In the genomic region with DNA sequence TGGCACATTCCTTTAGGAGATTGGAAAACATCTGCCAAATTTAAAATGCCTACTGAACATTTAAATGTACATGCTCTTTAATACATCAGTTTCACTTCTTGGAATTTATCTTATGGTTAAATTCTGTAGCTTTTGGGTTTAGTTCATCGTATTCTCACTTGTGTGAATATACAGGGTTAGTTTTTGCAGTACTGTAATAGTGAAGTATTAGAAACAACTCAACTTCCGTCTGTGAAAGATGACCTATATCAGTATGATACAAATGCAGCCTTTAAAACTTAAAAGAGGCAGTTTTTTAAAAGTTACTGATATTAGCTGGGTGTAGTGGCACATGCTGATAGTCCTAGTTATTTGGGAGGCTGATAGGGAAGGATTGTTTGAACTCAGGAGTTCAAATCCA, we compare ENCODE assay signal across 20 cellular contexts. TPM values are rescaled to one million over a fixed set of nuclear protein-coding genes. Genes with fewer than 3 reads are reported as not detected.
DNase-seq lines count a peak whose midpoint lies in the region; ATAC-seq and TF ChIP-seq lines count a peak whose summit lies in the region.
"Had no signal": no experiment of that assay in that cellular context is flagged by ENCODE, and none has a peak within 500 bp of the region (broad histone marks: within the 10 kb centered on the region; RNA-seq: fewer than 3 reads in every experiment).

No MANE protein-coding gene starts in this region.

- H3K79me2 ChIP-seq in H9 (ENCODE audit: insufficient read depth, low read length): no peaks in the 10 kb centered on the region

- H3K27ac Mint-ChIP-seq in activated naive CD4-positive, alpha-beta T cell treated with anti-CD3 and anti-CD28 coated beads, Interleukin-2, amount 10 ng/mL, durations not matched to agents 7 days and 5 days: peak overlapping the region; percentile 24
- H3K27ac Mint-ChIP-seq in activated B cell treated with CpG ODN at 0.5 μM for 24 hours (peak overlapping the region; percentile 1), immature natural killer cell (peak overlapping the region; percentile 29 to 82 (median 65)), H9 (no peak overlapping the region)

- peaks cover 56% of the 10 kb centered on the region for H3K36me3 Mint-ChIP-seq in activated naive CD4-positive, alpha-beta T cell treated with anti-CD3 and anti-CD28 coated beads, Interleukin-2, amount 10 ng/mL, durations not matched to agents 7 days and 5 days
- peaks cover 64% of the 10 kb centered on the region for H3K36me3 Mint-ChIP-seq in activated B cell treated with CpG ODN at 0.5 μM for 24 hours (ENCODE audit: low read depth)
- peaks cover 0 to 15% (median 6%) of the 10 kb centered on the region in 3 donors for H3K36me3 Mint-ChIP-seq in immature natural killer cell
- H3K36me3 Mint-ChIP-seq in H9 (ENCODE audit: insufficient read depth in 1 of 3, low read depth in 3 of 3): peaks cover 11 to 36% (median 22%) of the 10 kb centered on the region in 3 experiments

- H3K23me2 ChIP-seq in H9 (ENCODE audit: insufficient read length, low read depth, low read length, poor library complexity, severe bottlenecking): no peaks in the 10 kb centered on the region

- peaks cover 4% of the 10 kb centered on the region for H3K4me1 ChIP-seq in H9 (ENCODE audit: insufficient read depth, low read length)

- no peak overlapping the region for H2BK20ac ChIP-seq in H9 (ENCODE audit: low read depth, low read length, poor library complexity, severe bottlenecking)

- no peak overlapping the region for H3K18ac ChIP-seq in H9 (ENCODE audit: insufficient read length, low read depth, low read length)

- H2AFZ ChIP-seq in H9 (ENCODE audit: low read length): no peak overlapping the region

- H2AK5ac ChIP-seq in H9 (ENCODE audit: insufficient read length, low read length): no peak overlapping the region

- H4K5ac ChIP-seq in H9 (ENCODE audit: insufficient read length, low read depth, low read length): no peak overlapping the region

- no peak overlapping the region for H2BK15ac ChIP-seq in H9 (ENCODE audit: low read depth, low read length)

- no peaks in the 10 kb centered on the region for H3K9me3 ChIP-seq in H9 (ENCODE audit: control insufficient read depth, low read depth, low read length)
- H3K9me3 ChIP-seq: Peyer's patch had no signal

- no peak overlapping the region for H4K8ac ChIP-seq in H9 (replicated peaks; ENCODE audit: insufficient read length, low read depth, low read length)

- intact Hi-C loops in activated B cell treated with CpG ODN at 0.5 μM for 24 hours (cut with micrococcal nuclease): loop anchor here (10.0 kb wide), 1 partner anchor 46 kb away; no protein-coding TSS in a partner anchor

- no peak for DNase-seq in activated naive CD4-positive, alpha-beta T cell treated with anti-CD3 and anti-CD28 coated beads, Interleukin-2, amount 10 ng/mL, durations not matched to agents 7 days and 5 days
- DNase-seq in activated naive CD4-positive, alpha-beta T cell treated with Interleukin-2 at 50 U/mL for 16 hours: no peak
- DNase-seq in activated B cell treated with CpG ODN at 0.5 μM for 24 hours (no peak), immature natural killer cell (no peak), NCI-H1930 (lab: John Stamatoyannopoulos, UW) (no peak), H9 (no peak)
- DNase-seq: activated CD8-positive, alpha-beta memory T cell treated with anti-CD3 and anti-CD28 coated beads, Interleukin-2, amount 50 U/mL, for 48 hours; heart left ventricle; left colon; mesenchymal stem cell; NCI-H1694; NCI-H2171 treated with DMSO at 0.1 percent for 48 hours; NCI-H524 treated with DMSO at 0.1 percent for 48 hours; Peyer's patch; SIG-M5; small intestine had no signal

- no peak overlapping the region for H3K27ac ChIP-seq in H9 (ENCODE audit: insufficient read length, low read depth, low read length)
- H3K27ac ChIP-seq: C4-2B, heart left ventricle, Peyer's patch had no signal

- ATAC-seq in activated B cell treated with CpG ODN at 0.5 μM for 24 hours (ENCODE audit: low read depth): no peak
- ATAC-seq in HG03442 (IDR thresholded peaks at IDR 0.05; ENCODE audit: unreplicated experiment): no peak
- ATAC-seq: HCT116, heart left ventricle, HepG2, left colon had no signal

- no peak overlapping the region for H3K4me2 ChIP-seq in H9 (ENCODE audit: insufficient read depth, insufficient read length, low read length)

- POLR2A ChIA-PET in activated B cell treated with CpG ODN at 0.5 μM for 24 hours (lab: Charles Lee): interaction anchor here (1.1 to 1.7 kb wide), 4 partner anchors 54 to 60 kb away, joined by 3 to 6 read pairs (median 5); a partner anchor contains a TSS

- H3K56ac ChIP-seq in H9 (ENCODE audit: insufficient read length, low read depth, low read length): no peak overlapping the region

- H3K4me3 Mint-ChIP-seq in activated naive CD4-positive, alpha-beta T cell treated with anti-CD3 and anti-CD28 coated beads, Interleukin-2, amount 10 ng/mL, durations not matched to agents 7 days and 5 days: no peak overlapping the region
- H3K4me3 Mint-ChIP-seq in activated B cell treated with CpG ODN at 0.5 μM for 24 hours: no peak overlapping the region
- peak overlapping the region in 2 of 5 donors; percentile 15 to 61 for H3K4me3 Mint-ChIP-seq in immature natural killer cell
- H3K4me3 Mint-ChIP-seq in H9: no peak overlapping the region

- no peaks in the 10 kb centered on the region for H3K27me3 ChIP-seq in H9 (ENCODE audit: insufficient read depth, low read length)
- H3K27me3 ChIP-seq: heart left ventricle, Peyer's patch had no signal

- WGBS in H9 (ENCODE audit: extremely low coverage, insufficient read length, low lambda C conversion rate): no CpG with 5 or more reads among the region's 2 CpGs

- H3K9me3 Mint-ChIP-seq in activated naive CD4-positive, alpha-beta T cell treated with anti-CD3 and anti-CD28 coated beads, Interleukin-2, amount 10 ng/mL, durations not matched to agents 7 days and 5 days: no peaks in the 10 kb centered on the region
- no peaks in the 10 kb centered on the region for H3K9me3 Mint-ChIP-seq in activated B cell treated with CpG ODN at 0.5 μM for 24 hours
- no peaks in the 10 kb centered on the region for H3K9me3 Mint-ChIP-seq in immature natural killer cell
- H3K9me3 Mint-ChIP-seq in H9: peaks cover 0 to 9% of the 10 kb centered on the region in 2 experiments; a peak in 3 of 5 replicates

- no peaks in the 10 kb centered on the region for H3K27me3 Mint-ChIP-seq in activated naive CD4-positive, alpha-beta T cell treated with anti-CD3 and anti-CD28 coated beads, Interleukin-2, amount 10 ng/mL, durations not matched to agents 7 days and 5 days
- H3K27me3 Mint-ChIP-seq in activated B cell treated with CpG ODN at 0.5 μM for 24 hours (no peaks in the 10 kb centered on the region), immature natural killer cell (ENCODE audit: low read depth in 3 of 3) (peaks cover 0 to 7% (median 0%) of the 10 kb centered on the region in 3 donors), H9 (ENCODE audit: low read depth) (no peaks in the 10 kb centered on the region)

- no peak for TF ChIP-seq CTCF in activated B cell treated with CpG ODN at 0.5 μM for 24 hours (IDR thresholded peaks at IDR 0.05)
- no peak for TF ChIP-seq CTCF in H9 (conservative IDR thresholded peaks at IDR 0.05)

- no peaks in the 10 kb centered on the region for H3K79me1 ChIP-seq in H9 (ENCODE audit: insufficient read depth, low read depth, low read length, poor library complexity, severe bottlenecking)

- no peak overlapping the region for H4K91ac ChIP-seq in H9 (ENCODE audit: insufficient read length, low read depth, low read length)

- H3K23ac ChIP-seq in H9 (ENCODE audit: insufficient read length, low read depth, low read length): no peak overlapping the region

- H4K20me1 ChIP-seq in H9 (ENCODE audit: control insufficient read depth, insufficient read depth, insufficient read length): no peaks in the 10 kb centered on the region

- no peak overlapping the region for H2BK5ac ChIP-seq in H9 (ENCODE audit: insufficient read length, low read length)

- H3K9ac ChIP-seq in H9 (ENCODE audit: extremely low read depth, insufficient read length, low read length): no peak overlapping the region

- CTCF ChIA-PET in activated naive CD4-positive, alpha-beta T cell treated with anti-CD3 and anti-CD28 coated beads, Interleukin-2, amount 10 ng/mL, durations not matched to agents 7 days and 5 days (lab: Charles Lee): no interaction called here
- CTCF ChIA-PET in activated B cell treated with CpG ODN at 0.5 μM for 24 hours (lab: Charles Lee): interaction anchor here (0.8 kb wide), 1 partner anchor 61 kb away, joined by 3 read pairs; no protein-coding TSS in a partner anchor

- H3K4ac ChIP-seq in H9 (ENCODE audit: low read depth, low read length): no peak overlapping the region

- no peak overlapping the region for H2BK12ac ChIP-seq in H9 (ENCODE audit: insufficient read length, low read depth, low read length)

- H3T11ph ChIP-seq in H9 (ENCODE audit: low read length): no peak overlapping the region

- no peak overlapping the region for H2BK120ac ChIP-seq in H9 (ENCODE audit: low read depth, low read length, poor library complexity, severe bottlenecking)

- peaks cover 58% of the 10 kb centered on the region for H3K4me1 Mint-ChIP-seq in activated naive CD4-positive, alpha-beta T cell treated with anti-CD3 and anti-CD28 coated beads, Interleukin-2, amount 10 ng/mL, durations not matched to agents 7 days and 5 days
- H3K4me1 Mint-ChIP-seq in activated B cell treated with CpG ODN at 0.5 μM for 24 hours (peaks cover 60% of the 10 kb centered on the region), immature natural killer cell (peaks cover 75 to 93% of the 10 kb centered on the region in 2 donors), H9 (peaks cover 29 to 31% of the 10 kb centered on the region in 2 experiments)

- no peak overlapping the region for H3K14ac ChIP-seq in H9 (ENCODE audit: insufficient read depth, low read length)

RNA-seq across cellular contexts. Expression of a gene that starts 57.2 kb away (rescaled TPM):
- 114 and 122 TPM in 2 replicates for total RNA-seq in activated B cell treated with CpG ODN at 0.5 μM for 24 hours
- 100 to 1,000 TPM; 296 to 536 (median 342) TPM for polyA plus RNA-seq in immature natural killer cell
- 22.2 and 23.2 TPM in 2 replicates for total RNA-seq in H9 (2021)

Comparison
In these comparisons a context has a peak if more than half of its experiments do, and no peak if none do; other contexts are left out.
1. H3K27ac Mint-ChIP-seq: peak in activated naive CD4-positive, alpha-beta T cell treated with anti-CD3 and anti-CD28 coated beads, Interleukin-2, amount 10 ng/mL, durations not matched to agents 7 days and 5 days (single experiment), activated B cell treated with CpG ODN at 0.5 μM for 24 hours (single experiment) and immature natural killer cell (6 of 6); none in H9 (0 of 3).